Comparison of ENCODE assay signal across 8 cellular contexts in the genomic region with DNA sequence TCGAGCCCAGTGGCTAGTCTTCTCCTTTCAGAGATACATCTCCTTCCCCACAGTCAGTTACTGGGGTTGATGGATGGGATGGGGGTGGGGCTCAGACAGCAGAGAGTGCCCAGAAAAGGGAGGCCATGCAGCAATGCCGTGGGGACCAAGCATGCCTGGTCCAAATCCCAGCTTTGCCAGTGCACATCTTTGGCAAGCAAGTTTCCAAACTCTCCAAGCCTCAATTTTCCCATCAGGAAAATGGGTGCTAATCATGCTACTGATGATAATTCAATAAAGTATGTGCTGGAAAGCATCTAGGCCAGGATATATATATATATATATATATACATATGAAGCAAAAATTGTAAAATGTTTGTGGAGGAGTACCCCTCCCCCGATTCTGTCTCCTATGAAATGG.
"Had no signal": no experiment of that assay in that cellular context is flagged by ENCODE, and none has a peak within 500 bp of the region (broad histone marks: within the 10 kb centered on the region; RNA-seq: fewer than 3 reads in every experiment).

No MANE protein-coding gene starts in this region.

- ATAC-seq: GM12878 had no signal

- FAIRE-seq: G401.6, GM12878, GM12891, GM12892, GM18507, GM19239 had no signal

- H3K4me3 ChIP-seq: GM12878 had no signal

- DNase-seq: GDM1, GF-D8 had no signal
